6 cellular contexts compared by ENCODE assay signal in the genomic region with DNA sequence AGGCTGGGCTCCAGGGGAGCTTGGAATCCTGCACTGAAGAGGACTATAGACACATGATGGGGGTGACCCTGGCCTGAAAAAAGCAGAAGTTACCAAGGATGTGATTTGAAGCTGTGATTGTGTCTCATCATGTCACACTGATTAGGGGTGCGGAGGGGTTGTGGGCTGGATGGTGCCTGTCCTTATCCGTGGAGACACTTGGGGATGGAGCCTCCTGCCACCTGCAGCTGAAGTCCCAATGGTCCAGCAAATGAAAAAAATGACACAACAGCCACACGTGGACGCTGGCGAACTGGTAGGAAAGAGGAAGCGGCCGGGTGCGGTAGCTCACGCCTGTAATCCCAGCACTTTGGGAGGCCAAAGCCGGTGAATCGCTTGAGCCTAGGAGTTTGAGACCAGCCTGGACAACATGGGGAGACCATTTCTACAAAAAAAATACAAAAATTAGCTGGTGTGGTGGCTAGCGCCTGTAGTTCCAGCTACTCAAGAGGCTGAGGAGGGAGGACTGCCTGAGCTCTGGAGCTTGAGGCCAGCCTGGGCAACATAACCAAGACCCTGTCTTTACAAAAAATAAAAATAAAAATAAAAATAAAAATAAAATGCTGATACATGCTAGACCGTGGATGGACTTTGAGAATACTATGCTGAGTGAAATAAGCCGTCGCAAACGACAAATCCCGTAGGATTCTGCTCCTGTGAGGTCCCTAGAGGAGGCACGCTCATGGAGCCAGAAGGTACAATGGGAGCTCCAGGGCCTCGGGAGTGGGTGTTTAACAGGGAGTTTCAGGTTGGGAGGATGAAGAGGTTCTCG. TPM values are rescaled to one million over a fixed set of nuclear protein-coding genes. Genes with fewer than 3 reads are reported as not detected.
DNase-seq lines count a peak whose midpoint lies in the region; ATAC-seq and TF ChIP-seq lines count a peak whose summit lies in the region.

No MANE protein-coding gene starts in this region.

- H3K4me1 ChIP-seq in OCI-LY1 (ENCODE audit: insufficient read depth, low read length, severe bottlenecking), result peaks cover 20% of the 10 kb centered on the region
- H3K4me1 ChIP-seq in heart right ventricle, result peaks cover 16 to 59% (median 48%) of the 10 kb centered on the region in 9 donors
- peaks cover 26% of the 10 kb centered on the region for H3K4me1 ChIP-seq in upper lobe of right lung

- H3F3A ChIP-seq in OCI-LY1 (ENCODE audit: insufficient read depth, low read length), result no peaks in the 10 kb centered on the region

- no peaks in the 10 kb centered on the region for H3K36me3 ChIP-seq in OCI-LY1 (ENCODE audit: insufficient read depth, low read length)
- H3K36me3 ChIP-seq in heart right ventricle, result peaks cover 0 to 13% (median 0%) of the 10 kb centered on the region in 9 donors
- H3K36me3 ChIP-seq in upper lobe of right lung, result no peaks in the 10 kb centered on the region

- H3K4me3 ChIP-seq in OCI-LY1 (ENCODE audit: low read depth, low read length, poor library complexity, severe bottlenecking), result peak overlapping the region; percentile 78
- H3K4me3 ChIP-seq in heart right ventricle, result peak overlapping the region in 9 of 10 donors; percentile 27 to 83 (median 80)
- peak overlapping the region; percentile 64 for H3K4me3 ChIP-seq in upper lobe of right lung

- H3K79me2 ChIP-seq in OCI-LY1 (ENCODE audit: insufficient read depth, low read length), result no peaks in the 10 kb centered on the region

- H3K9ac ChIP-seq in OCI-LY1 (ENCODE audit: low read length), result peak overlapping the region; percentile 82

- intact Hi-C loops in heart right ventricle (cut with DNase I), result loop anchor here in 7 of 10 donors (1.0 to 5.0 kb wide), 5 partner anchors 23 to 43 kb away; partner anchors contain the start of genes OBSCN (in 5 of the 7) and GUK1 (in 4 of the 7)
- intact Hi-C loops in upper lobe of right lung (cut with DNase I), result no loop called here

- H4K20me1 ChIP-seq in OCI-LY1 (ENCODE audit: insufficient read depth, low read length), result no peaks in the 10 kb centered on the region

- DNase-seq in heart right ventricle (no peak), upper lobe of right lung (peak; percentile 73), NCI-H187 treated with DMSO at 0.1 percent for 48 hours (lab: John Stamatoyannopoulos, UW) (no peak), NCI-H774 (lab: John Stamatoyannopoulos, UW) (no peak)

- H2AFZ ChIP-seq in OCI-LY1 (ENCODE audit: low read length), result no peak overlapping the region

- H3K9me2 ChIP-seq in OCI-LY1 (ENCODE audit: low read depth, low read length), result no peaks in the 10 kb centered on the region

- 44 to 54% methylated on average over 20 of the region's 20 CpGs for WGBS in heart right ventricle, 2 donors

- H3K4me2 ChIP-seq in OCI-LY1 (ENCODE audit: low read length), result peak overlapping the region; percentile 73

- peaks cover 6% of the 10 kb centered on the region; the same call in 1 of the 2 replicates for H3K27me3 ChIP-seq in OCI-LY1 (ENCODE audit: insufficient read depth, low read length)
- H3K27me3 ChIP-seq in heart right ventricle, result peaks cover 0 to 18% (median 0%) of the 10 kb centered on the region in 7 donors
- no peaks in the 10 kb centered on the region for H3K27me3 ChIP-seq in upper lobe of right lung

- H3K27ac ChIP-seq in OCI-LY1 (ENCODE audit: low read depth, low read length, poor library complexity, severe bottlenecking), result peak overlapping the region; percentile 53
- H3K27ac ChIP-seq in heart right ventricle, result peak overlapping the region; percentile 94 to 100 (median 100)
- peak overlapping the region; percentile 84 for H3K27ac ChIP-seq in upper lobe of right lung

- H3K9me3 ChIP-seq in OCI-LY1 (ENCODE audit: low read length) (no peaks in the 10 kb centered on the region), heart right ventricle (no peaks in the 10 kb centered on the region), upper lobe of right lung (no peaks in the 10 kb centered on the region)

- ATAC-seq in GM18502 (IDR thresholded peaks at IDR 0.05; ENCODE audit: poor library complexity, unreplicated experiment) (peak; percentile 0), heart right ventricle (peak in 1 of 8 donors; percentile 2), upper lobe of right lung (no peak)

- TF ChIP-seq CTCF in OCI-LY1 (IDR thresholded peaks at IDR 0.05; ENCODE audit: low read length) (no peak), heart right ventricle (IDR thresholded peaks at IDR 0.05) (no peak), upper lobe of right lung (IDR thresholded peaks at IDR 0.05) (no peak)

RNA-seq across cellular contexts. Expression of gene IBA57, which starts 0.8 kb away (rescaled TPM):
- 10 to 100 TPM in 9 of 10 donors, 1 to 10 TPM in 1; 9.3 to 20.3 (median 17.2) TPM for total RNA-seq in heart right ventricle
- polyA plus RNA-seq in heart right ventricle, result 1 to 10 TPM; 2.8 to 6.7 TPM
- 13.0 TPM for total RNA-seq in upper lobe of right lung

RNA-seq across cellular contexts. Expression of gene GJC2, which starts 15.0 kb away (rescaled TPM):
- 1 to 10 TPM in 7 of 10 donors, under 1 TPM in 3; 0.61 to 1.5 (median 1.2) TPM for total RNA-seq in heart right ventricle
- 1 to 10 TPM; 1.0 to 1.4 TPM for polyA plus RNA-seq in heart right ventricle
- 6.9 TPM for total RNA-seq in upper lobe of right lung

RNA-seq across cellular contexts. Expression of gene GUK1, which starts 24.7 kb away (rescaled TPM):
- total RNA-seq in heart right ventricle, result 100 to 1,000 TPM; 121 to 207 (median 159) TPM
- polyA plus RNA-seq in heart right ventricle, result 100 to 1,000 TPM; 275 to 474 TPM
- 203 TPM for total RNA-seq in upper lobe of right lung

RNA-seq across cellular contexts. Expression of gene OBSCN, which starts 43.1 kb away (rescaled TPM):
- total RNA-seq in heart right ventricle (100 to 1,000 TPM; 285 to 541 (median 407) TPM), upper lobe of right lung (39.4 TPM)
- 100 to 1,000 TPM; 176 to 639 TPM for polyA plus RNA-seq in heart right ventricle

RNA-seq across cellular contexts. Expression of gene MRPL55, which starts 55.7 kb away (rescaled TPM):
- total RNA-seq in heart right ventricle (10 to 100 TPM; 38.0 to 65.2 (median 46.3) TPM), upper lobe of right lung (39.9 TPM)
- polyA plus RNA-seq in heart right ventricle, result 100 to 1,000 TPM; 113 to 174 TPM
